Comparison of ENCODE assay signal across 8 cellular contexts in genomic region chr20:23441850-23442313, GRCh38. TPM values are rescaled to one million over a fixed set of nuclear protein-coding genes. Genes with fewer than 3 reads are reported as not detected.
DNase-seq lines count a peak whose midpoint lies in the region; ATAC-seq and TF ChIP-seq lines count a peak whose summit lies in the region.

No MANE protein-coding gene starts in this region.

- no peak overlapping the region for H3K27ac ChIP-seq in OCI-LY7 (ENCODE audit: low read depth, low read length, poor library complexity, severe bottlenecking)
- no peak overlapping the region for H3K27ac ChIP-seq in thyroid gland

- peaks cover 10% of the 10 kb centered on the region for H3K4me1 Mint-ChIP-seq in neural crest cell

- TF ChIP-seq CTCF in BJ (IDR thresholded peaks at IDR 0.05; ENCODE audit: insufficient read depth, low read depth, low read length) (peak; percentile 92), OCI-LY7 (conservative IDR thresholded peaks at IDR 0.05; ENCODE audit: low read length) (peak; percentile 87), fibroblast of the aortic adventitia (IDR thresholded peaks at IDR 0.05; ENCODE audit: insufficient read depth, low read length) (peak; percentile 94), neural crest cell (conservative IDR thresholded peaks at IDR 0.05) (peak; percentile 95), thyroid gland (IDR thresholded peaks at IDR 0.05) (peak in 5 of 6 experiments; percentile 41 to 76 (median 48))

- no peak overlapping the region for H3K4me3 Mint-ChIP-seq in neural crest cell

- ATAC-seq in GM18909 (IDR thresholded peaks at IDR 0.05; ENCODE audit: poor library complexity, unreplicated experiment): peak; percentile 77

- WGBS in thyroid gland, 2 donors: 15 to 21% methylated on average over 7 to 8 of the region's 8 CpGs

- H3K9me3 ChIP-seq in OCI-LY7 (ENCODE audit: low read length) (no peaks in the 10 kb centered on the region), thyroid gland (no peaks in the 10 kb centered on the region)

- CTCF ChIA-PET in BJ (lab: Yijun Ruan, JAX): interaction anchor here (0.6 to 7.8 kb wide), 18 partner anchors 8 to 212 kb away, joined by 3 to 112 read pairs (median 5); partner anchors contain the start of genes CST11, CST9 and NXT1
- CTCF ChIA-PET in OCI-LY7 (lab: Charles Lee; ENCODE audit: unreplicated experiment): no interaction called here

- H3K4me3 ChIP-seq in BJ (ENCODE audit: low read depth, low read length): no peak overlapping the region
- H3K4me3 ChIP-seq in OCI-LY7 (ENCODE audit: low read depth, low read length, poor library complexity, severe bottlenecking): no peak overlapping the region
- H3K4me3 ChIP-seq in fibroblast of the aortic adventitia (ENCODE audit: low read depth, low read length): no peak overlapping the region
- no peak overlapping the region for H3K4me3 ChIP-seq in thyroid gland (replicated peaks in 1 of 3)

- H3K27me3 Mint-ChIP-seq in neural crest cell (ENCODE audit: low read depth): peaks cover 9% of the 10 kb centered on the region

- H4K20me1 ChIP-seq in OCI-LY7 (ENCODE audit: insufficient read depth, low read length): no peaks in the 10 kb centered on the region

- DNase-seq in BJ (ENCODE audit: low read depth) (peak; percentile 19), HPDE6-E6E7 (ENCODE audit: extremely low spot score) (peak; percentile 94), OCI-LY7 (ENCODE audit: low spot score) (peak; percentile 74), fibroblast of the aortic adventitia (ENCODE audit: low read depth) (peak; percentile 80), neural crest cell (ENCODE audit: low read depth, low spot score) (peak; percentile 84), thyroid gland (peak; percentile 35 to 39)
- DNase-seq in activated T-cell treated with anti-CD3 and anti-CD28 coated beads, Interleukin-2, amount 50 U/mL, for 1 hour: peak; percentile 46

- H3K27me3 ChIP-seq in BJ (ENCODE audit: control insufficient read depth, insufficient read depth, low read length): no peaks in the 10 kb centered on the region; the same call in 1 of the 2 replicates
- H3K27me3 ChIP-seq in thyroid gland: no peaks in the 10 kb centered on the region

- H3K9me2 ChIP-seq in OCI-LY7 (ENCODE audit: insufficient read depth, low read length): no peaks in the 10 kb centered on the region

- no peak for TF ChIP-seq POLR2A in thyroid gland (IDR thresholded peaks at IDR 0.05)

- POLR2A ChIA-PET in BJ (lab: Charles Lee) (no interaction called here), OCI-LY7 (lab: Charles Lee) (interaction anchor here (0.6 kb wide), 1 partner anchor 65 kb away, joined by 3 read pairs; no protein-coding TSS in a partner anchor)

- H3K4me1 ChIP-seq in OCI-LY7 (ENCODE audit: insufficient read depth, low read length, poor library complexity, severe bottlenecking) (no peaks in the 10 kb centered on the region), thyroid gland (no peaks in the 10 kb centered on the region)

- intact Hi-C loops in OCI-LY7 (cut with micrococcal nuclease; ENCODE audit: unreplicated experiment): loop anchor here (1.0 kb wide), 1 partner anchor 164 kb away; no protein-coding TSS in a partner anchor
- intact Hi-C loops in thyroid gland (cut with DNase I): loop anchor here (10.0 kb wide), 1 partner anchor 163 kb away; the partner anchor contains the start of gene CST9

- H2AFZ ChIP-seq in OCI-LY7 (ENCODE audit: low read length): no peak overlapping the region

- no TSS peak for BruUV-seq in OCI-LY7 (replicated peaks; lab: Mats Ljungman, UMichigan)

- no peaks in the 10 kb centered on the region for H3K79me2 ChIP-seq in OCI-LY7 (ENCODE audit: insufficient read depth, low read depth, low read length)

- H3K4me2 ChIP-seq in OCI-LY7 (ENCODE audit: low read length): no peak overlapping the region

- H3K27ac Mint-ChIP-seq in neural crest cell (ENCODE audit: unreplicated experiment): no peak overlapping the region

- H3K36me3 ChIP-seq in BJ (ENCODE audit: control insufficient read depth, insufficient read depth, low read length) (no peaks in the 10 kb centered on the region), OCI-LY7 (ENCODE audit: insufficient read depth, low read length) (no peaks in the 10 kb centered on the region), thyroid gland (no peaks in the 10 kb centered on the region)

- H3K36me3 Mint-ChIP-seq in neural crest cell (ENCODE audit: low read depth): no peaks in the 10 kb centered on the region

- H3K9me3 Mint-ChIP-seq in neural crest cell: no peaks in the 10 kb centered on the region

RNA-seq across cellular contexts. Expression of gene CSTL1, which starts 2.4 kb away (rescaled TPM):
- polyA plus RNA-seq in BJ (2011; rRNA removed): not detected in 2 replicates
- not detected in 2 replicates for polyA minus RNA-seq in BJ (2011; rRNA and poly(A)+ RNA removed)
- not detected in 2 replicates for total RNA-seq in OCI-LY7 (2014; rRNA removed; shearing (Covaris generic))
- total RNA-seq in OCI-LY7 (2022) (not detected in 2 replicates), fibroblast of the aortic adventitia (ENCODE audit: low replicate concordance) (not detected in 2 replicates), neural crest cell (not detected in 2 replicates), thyroid gland (not detected)

RNA-seq across cellular contexts. Expression of gene CST11, which starts 10.8 kb away (rescaled TPM):
- polyA plus RNA-seq in BJ (2011; rRNA removed): not detected in 2 replicates
- polyA minus RNA-seq in BJ (2011; rRNA and poly(A)+ RNA removed): not detected in 2 replicates
- total RNA-seq in OCI-LY7 (2014; rRNA removed; shearing (Covaris generic)): not detected in 2 replicates
- not detected in 2 replicates for total RNA-seq in OCI-LY7 (2022)
- total RNA-seq in fibroblast of the aortic adventitia (ENCODE audit: low replicate concordance): not detected in 2 replicates
- not detected in 2 replicates for total RNA-seq in neural crest cell
- total RNA-seq in thyroid gland: not detected

RNA-seq across cellular contexts. Expression of gene NAPB, which starts 20.6 kb away (rescaled TPM):
- polyA plus RNA-seq in BJ (2011; rRNA removed): 3.8 and 6.6 TPM in 2 replicates
- 4.2 and 6.1 TPM in 2 replicates for polyA minus RNA-seq in BJ (2011; rRNA and poly(A)+ RNA removed)
- 9.3 and 12.5 TPM in 2 replicates for total RNA-seq in OCI-LY7 (2014; rRNA removed; shearing (Covaris generic))
- 11.4 and 12.1 TPM in 2 replicates for total RNA-seq in OCI-LY7 (2022)
- 7.4 and 13.6 TPM in 2 replicates for total RNA-seq in fibroblast of the aortic adventitia (ENCODE audit: low replicate concordance)
- total RNA-seq in neural crest cell: 14.6 and 14.7 TPM in 2 replicates
- 10 to 100 TPM; 22.7 to 32.1 (median 26.9) TPM for total RNA-seq in thyroid gland

RNA-seq across cellular contexts. Expression of gene CST8, which starts 49.0 kb away (rescaled TPM):
- not detected in 2 replicates for polyA plus RNA-seq in BJ (2011; rRNA removed)
- polyA minus RNA-seq in BJ (2011; rRNA and poly(A)+ RNA removed): not detected in 2 replicates
- not detected in 2 replicates for total RNA-seq in OCI-LY7 (2014; rRNA removed; shearing (Covaris generic))
- total RNA-seq in OCI-LY7 (2022) (not detected in 2 replicates), fibroblast of the aortic adventitia (ENCODE audit: low replicate concordance) (not detected in 2 replicates), neural crest cell (not detected in 2 replicates), thyroid gland (not detected)

Comparison
In these comparisons a context has a peak if more than half of its experiments do, and no peak if none do; other contexts are left out.
1. DNase-seq: peak in every context shown above with its lines; median percentile 94 in HPDE6-E6E7; 84 in neural crest cell; 80 in fibroblast of the aortic adventitia; 74 in OCI-LY7; 46 in activated T-cell treated with anti-CD3 and anti-CD28 coated beads, Interleukin-2, amount 50 U/mL, for 1 hour; 37 in thyroid gland; 19 in BJ.